ENCODE assay signal across 21 cellular contexts in genomic region chrX:118652717-118653116, GRCh38.
DNase-seq lines count a peak whose midpoint lies in the region; ATAC-seq and TF ChIP-seq lines count a peak whose summit lies in the region.
"Had no signal": no experiment of that assay in that cellular context is flagged by ENCODE, and none has a peak within 500 bp of the region (broad histone marks: within the 10 kb centered on the region; RNA-seq: fewer than 3 reads in every experiment).

No MANE protein-coding gene starts in this region.

- peaks cover 6% of the 10 kb centered on the region for H3F3A ChIP-seq in PC-9 (ENCODE audit: insufficient read depth, low read depth)

- no peak overlapping the region for H3K4me3 ChIP-seq in PC-9
- H3K4me3 ChIP-seq: right atrium auricular region, SJSA1 had no signal

- H3K4me3 Mint-ChIP-seq in activated naive CD8-positive, alpha-beta T cell: no peak overlapping the region
- no peak overlapping the region for H3K4me3 Mint-ChIP-seq in activated naive CD8-positive, alpha-beta T cell treated with anti-CD3 and anti-CD28 coated beads for 36 hours
- H3K4me3 Mint-ChIP-seq: CD4-positive, alpha-beta T cell; T-helper 2 cell treated with Interferon-gamma antibody and Interleukin-4, amounts not matched to agents 5 μg/mL and 100 μg/mL, for 36 hours had no signal

- no peak for DNase-seq in activated naive CD8-positive, alpha-beta T cell treated with anti-CD3 and anti-CD28 coated beads for 36 hours
- DNase-seq in PC-9 (peak; percentile 21 to 74), fibroblast of peridontal ligament (ENCODE audit: extremely low read depth) (peak; percentile 78), stromal cell of bone marrow (ENCODE audit: low read depth) (peak; percentile 33), activated gamma-delta T cell treated with Interleukin-2 at 50 U/mL for 16 hours (no peak)
- DNase-seq: activated CD4-positive, alpha-beta T cell treated with anti-CD3 and anti-CD28 coated beads for 1 hour; amygdala; CD4-positive, alpha-beta T cell; cerebellar nuclear complex; KBM-7; NCI-H1092; NCI-H2107; NCI-H526; stimulated activated naive CD4-positive, alpha-beta T cell treated with Interleukin-2 at 50 U/mL for 16 hours had no signal

- no peaks in the 10 kb centered on the region for H4K20me1 ChIP-seq in PC-9 (ENCODE audit: insufficient read depth)

- POLR2A ChIA-PET in PC-9 (lab: Charles Lee; ENCODE audit: unreplicated experiment): no interaction called here

- intact Hi-C loops in PC-9 (cut with micrococcal nuclease; ENCODE audit: unreplicated experiment): loop anchor here (5.0 kb wide), 1 partner anchor 75 kb away; the partner anchor contains the start of gene IL13RA1

- no peaks in the 10 kb centered on the region for H3K36me3 Mint-ChIP-seq in activated naive CD8-positive, alpha-beta T cell
- peaks cover 2% of the 10 kb centered on the region for H3K36me3 Mint-ChIP-seq in activated naive CD8-positive, alpha-beta T cell treated with anti-CD3 and anti-CD28 coated beads for 36 hours

- H3K36me3 ChIP-seq in PC-9 (ENCODE audit: low read depth): no peaks in the 10 kb centered on the region
- H3K36me3 ChIP-seq: right atrium auricular region, SJSA1 had no signal

- CTCF ChIA-PET in PC-9 (lab: Charles Lee): interaction anchor here (0.5 kb wide), 1 partner anchor 26 kb away, joined by 6 read pairs; no protein-coding TSS in a partner anchor

- no peaks in the 10 kb centered on the region for H3K27me3 ChIP-seq in PC-9 (ENCODE audit: insufficient read depth, low read depth)
- H3K27me3 ChIP-seq: right atrium auricular region, SJSA1 had no signal

- H3K9me2 ChIP-seq in PC-9 (ENCODE audit: insufficient read depth): no peaks in the 10 kb centered on the region

- H3K9me3 Mint-ChIP-seq in activated naive CD8-positive, alpha-beta T cell (ENCODE audit: low read depth): no peaks in the 10 kb centered on the region
- no peaks in the 10 kb centered on the region for H3K9me3 Mint-ChIP-seq in activated naive CD8-positive, alpha-beta T cell treated with anti-CD3 and anti-CD28 coated beads for 36 hours
- H3K9me3 Mint-ChIP-seq: CD4-positive, alpha-beta T cell; T-helper 2 cell treated with Interferon-gamma antibody and Interleukin-4, amounts not matched to agents 5 μg/mL and 100 μg/mL, for 36 hours had no signal

- no peaks in the 10 kb centered on the region for H3K9me3 ChIP-seq in PC-9 (ENCODE audit: insufficient read depth, low read depth)
- H3K9me3 ChIP-seq: right atrium auricular region, SJSA1 had no signal

- H3K27ac ChIP-seq in PC-9: peak overlapping the region; percentile 16; the same call in 1 of the 2 replicates
- H3K27ac ChIP-seq: HL-60, right atrium auricular region, SJSA1 had no signal

- peaks cover 24% of the 10 kb centered on the region for H3K4me1 ChIP-seq in PC-9 (replicated peaks; ENCODE audit: insufficient read depth)
- H3K4me1 ChIP-seq: right atrium auricular region, SJSA1 had no signal

- peak overlapping the region; percentile 10 for H3K27ac Mint-ChIP-seq in activated naive CD8-positive, alpha-beta T cell
- H3K27ac Mint-ChIP-seq in activated naive CD8-positive, alpha-beta T cell treated with anti-CD3 and anti-CD28 coated beads for 36 hours: no peak overlapping the region
- H3K27ac Mint-ChIP-seq: CD4-positive, alpha-beta T cell; T-helper 2 cell treated with Interferon-gamma antibody and Interleukin-4, amounts not matched to agents 5 μg/mL and 100 μg/mL, for 36 hours had no signal

- no peak for ATAC-seq in HG02884 (IDR thresholded peaks at IDR 0.05; ENCODE audit: unreplicated experiment)
- no peak for ATAC-seq in GM21529 (IDR thresholded peaks at IDR 0.05; ENCODE audit: unreplicated experiment)

- no peak overlapping the region for H2AFZ ChIP-seq in PC-9

- TF ChIP-seq CTCF in PC-9 (conservative IDR thresholded peaks at IDR 0.05): no peak

- no peaks in the 10 kb centered on the region for H3K4me1 Mint-ChIP-seq in activated naive CD8-positive, alpha-beta T cell (ENCODE audit: low read depth)
- H3K4me1 Mint-ChIP-seq in activated naive CD8-positive, alpha-beta T cell treated with anti-CD3 and anti-CD28 coated beads for 36 hours: no peaks in the 10 kb centered on the region

- no TSS peak for BruUV-seq in PC-9 (replicated peaks; lab: Mats Ljungman, UMichigan)

- H3K79me2 ChIP-seq in PC-9 (ENCODE audit: low read depth): no peaks in the 10 kb centered on the region

- H3K27me3 Mint-ChIP-seq in activated naive CD8-positive, alpha-beta T cell: no peaks in the 10 kb centered on the region
- H3K27me3 Mint-ChIP-seq in activated naive CD8-positive, alpha-beta T cell treated with anti-CD3 and anti-CD28 coated beads for 36 hours: no peaks in the 10 kb centered on the region
- H3K27me3 Mint-ChIP-seq: CD4-positive, alpha-beta T cell had no signal

- H3K4me2 ChIP-seq in PC-9: peak overlapping the region; percentile 35

Comparison
In these comparisons a context has a peak if more than half of its experiments do, and no peak if none do; other contexts are left out.
1. DNase-seq: peak in PC-9 (2 of 2), fibroblast of peridontal ligament (single experiment) and stromal cell of bone marrow (single experiment); none in activated naive CD8-positive, alpha-beta T cell treated with anti-CD3 and anti-CD28 coated beads for 36 hours (single experiment) and activated gamma-delta T cell treated with Interleukin-2 at 50 U/mL for 16 hours (single experiment).